8 cellular contexts compared by ENCODE assay signal in the genomic region with DNA sequence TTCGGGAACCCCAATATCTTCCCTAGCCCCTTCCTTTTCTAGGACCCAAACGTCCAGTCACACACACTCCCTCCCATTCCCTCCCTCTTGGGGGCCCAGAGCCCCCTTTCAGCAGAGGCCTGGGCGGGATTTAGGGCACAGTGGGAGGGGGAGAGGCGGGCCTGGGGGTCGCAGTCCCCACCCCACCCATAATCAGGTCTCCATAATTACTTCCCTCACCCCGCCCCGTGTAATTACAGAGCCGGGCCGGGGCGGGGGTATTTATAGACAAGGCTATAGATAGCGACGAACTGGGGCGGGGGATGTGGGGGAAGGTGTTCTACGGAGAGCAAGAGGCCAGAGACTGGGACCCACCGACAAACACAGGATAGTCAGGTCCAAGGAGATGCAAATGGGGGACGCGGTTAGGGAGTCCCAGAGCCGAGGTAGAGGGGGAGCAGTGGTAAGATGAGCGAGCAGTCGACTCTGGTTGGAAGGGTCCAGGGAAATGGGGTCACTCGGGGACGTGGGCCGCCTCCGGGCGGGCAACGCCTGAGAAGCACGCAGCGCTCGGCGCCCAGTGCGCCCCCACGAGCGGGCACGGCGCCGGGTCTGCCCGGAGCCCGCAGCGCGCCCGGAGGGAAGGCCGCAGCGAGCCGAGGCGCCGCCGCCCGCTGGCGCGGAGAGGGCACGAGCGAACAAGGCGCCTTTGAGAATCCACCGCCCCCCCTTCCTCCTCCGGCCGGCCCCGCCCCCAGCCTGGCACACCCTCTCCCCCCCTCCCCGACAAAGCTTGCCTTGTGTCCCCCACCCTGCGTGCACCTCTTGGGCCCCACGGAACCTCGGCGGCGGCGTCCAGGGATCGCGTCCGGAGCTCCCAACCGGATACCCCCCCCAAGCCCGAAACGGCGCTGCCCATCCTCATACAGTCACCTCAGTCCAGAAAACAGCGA. TPM values are rescaled to one million over a fixed set of nuclear protein-coding genes. Genes with fewer than 3 reads are reported as not detected.
A peak's percentile ranks its signal among the peaks of the same experiment; 100 is the strongest.
DNase-seq lines count a peak whose midpoint lies in the region; ATAC-seq, FAIRE-seq and TF ChIP-seq lines count a peak whose summit lies in the region.

No MANE protein-coding gene starts in this region.

- TF ChIP-seq POLR2A in HepG2 (IDR thresholded peaks at IDR 0.05; ENCODE audit: insufficient read depth in 1 of 2, low read depth in 2 of 2, low read length in 2 of 2), result no peak

- ATAC-seq in HepG2, result no peak

- peaks cover 19 to 34% of the 10 kb centered on the region in 2 experiments for H3K36me3 ChIP-seq in HepG2 (replicated peaks in 1 of 2; ENCODE audit: control insufficient read depth in 1 of 2, insufficient read depth in 2 of 2, low read length in 2 of 2)
- H3K36me3 ChIP-seq in stomach smooth muscle (ENCODE audit: control insufficient read depth in 2 of 2, insufficient read depth in 2 of 2, low read length in 2 of 2), result peaks cover 24 to 31% of the 10 kb centered on the region in 2 donors
- H3K36me3 ChIP-seq in Karpas-422 (ENCODE audit: insufficient read depth, low read length), result peaks cover 23% of the 10 kb centered on the region

- H3K27me3 ChIP-seq in HepG2 (ENCODE audit: control insufficient read depth in 1 of 2, insufficient read depth in 2 of 2, low read length in 2 of 2), result peaks cover 0 to 15% of the 10 kb centered on the region in 2 experiments; a peak in 1 of 5 replicates
- H3K27me3 ChIP-seq in stomach smooth muscle (ENCODE audit: control insufficient read depth in 1 of 2, insufficient read depth in 2 of 2, low read length in 2 of 2), result peaks cover 18 to 21% of the 10 kb centered on the region in 2 donors
- H3K27me3 ChIP-seq in Karpas-422 (ENCODE audit: low read length), result no peaks in the 10 kb centered on the region

- H3K9me2 ChIP-seq in Karpas-422 (replicated peaks; ENCODE audit: insufficient read depth, low read length), result no peaks in the 10 kb centered on the region

- peak overlapping the region; percentile 44 for H3K4me3 ChIP-seq in choroid plexus epithelial cell (ENCODE audit: low read depth, low read length)
- no peak overlapping the region for H3K4me3 ChIP-seq in HepG2 (replicated peaks in 1 of 3; ENCODE audit: insufficient read depth in 1 of 3, low read depth in 2 of 3, low read length in 3 of 3)
- peak overlapping the region; percentile 67 to 72 for H3K4me3 ChIP-seq in stomach smooth muscle (ENCODE audit: low read length in 2 of 2)
- no peak overlapping the region for H3K4me3 ChIP-seq in Karpas-422 (ENCODE audit: low read length)

- DNase-seq in stimulated activated CD4-positive, alpha-beta T cell treated with anti-CD3 and anti-CD28 coated beads, Interleukin-12 subunit alpha, Interleukin-12 subunit beta, amount 100 ng/mL, for 4 hours, result peak; percentile 38
- DNase-seq in stimulated activated CD4-positive, alpha-beta T cell treated with anti-CD3 and anti-CD28 coated beads, Interleukin-1b, Interleukin-23, amount 100 ng/mL, for 48 hours, result no peak
- no peak for DNase-seq in choroid plexus epithelial cell (ENCODE audit: low read depth)
- no peak for DNase-seq in HepG2 (ENCODE audit: low spot score)
- no peak for DNase-seq in LoVo (ENCODE audit: low spot score)
- DNase-seq in KG1 (lab: John Stamatoyannopoulos, UW), result no peak
- DNase-seq in Karpas-422, result no peak

- H3K79me2 ChIP-seq in HepG2 (ENCODE audit: insufficient read depth, low read length) (no peaks in the 10 kb centered on the region), Karpas-422 (ENCODE audit: low read length) (peaks cover 5% of the 10 kb centered on the region; the same call in 1 of the 2 replicates)

- 92% methylated on average over 70 of the region's 72 CpGs for WGBS in HepG2 (ENCODE audit: low lambda C conversion rate)

- no peaks in the 10 kb centered on the region for H3K9me3 ChIP-seq in HepG2 (ENCODE audit: low read length)
- H3K9me3 ChIP-seq in stomach smooth muscle (ENCODE audit: control insufficient read depth in 2 of 2, low read length in 2 of 2), result no peaks in the 10 kb centered on the region
- H3K9me3 ChIP-seq in Karpas-422 (ENCODE audit: low read length), result no peaks in the 10 kb centered on the region

- H4K20me1 ChIP-seq in HepG2 (ENCODE audit: insufficient read depth, low read length) (peaks cover 11% of the 10 kb centered on the region), Karpas-422 (ENCODE audit: insufficient read depth, low read depth, low read length) (no peaks in the 10 kb centered on the region)

- POLR2A ChIA-PET in HepG2 (lab: Yijun Ruan, JAX), result interaction anchor here (1.6 kb wide), 1 partner anchor 16 kb away, joined by 5 read pairs; the partner anchor contains the start of gene RING1

- no peak overlapping the region for H3K9ac ChIP-seq in HepG2 (ENCODE audit: insufficient read depth, low read depth, low read length)
- H3K9ac ChIP-seq in stomach smooth muscle (ENCODE audit: low read length in 2 of 2), result peak overlapping the region; percentile 60 to 63
- no peak overlapping the region for H3K9ac ChIP-seq in Karpas-422 (ENCODE audit: low read length)

- no peak overlapping the region for H3K4me2 ChIP-seq in HepG2 (ENCODE audit: low read depth, low read length)
- no peak overlapping the region for H3K4me2 ChIP-seq in Karpas-422 (ENCODE audit: low read depth, low read length, poor library complexity, severe bottlenecking)

- intact Hi-C loops in HepG2 (cut with micrococcal nuclease; ENCODE audit: unreplicated experiment), result no loop called here

- no peak for TF ChIP-seq CTCF in choroid plexus epithelial cell (conservative IDR thresholded peaks at IDR 0.05; ENCODE audit: low read depth, low read length)
- TF ChIP-seq CTCF in HepG2 (CRISPR knock-in tag; IDR thresholded peaks at IDR 0.05), result no peak

- H2AFZ ChIP-seq in HepG2 (ENCODE audit: low read length), result no peak overlapping the region
- H2AFZ ChIP-seq in Karpas-422 (ENCODE audit: low read length), result no peak overlapping the region

- no TSS peak for BruUV-seq in HepG2 (replicated peaks; lab: Mats Ljungman, UMichigan)

- H3K4me1 ChIP-seq in HepG2 (ENCODE audit: insufficient read depth, low read length) (peaks cover 45% of the 10 kb centered on the region), stomach smooth muscle (ENCODE audit: control insufficient read depth, insufficient read depth, low read length) (peaks cover 19% of the 10 kb centered on the region), Karpas-422 (ENCODE audit: low read length) (peaks cover 8% of the 10 kb centered on the region)

- H3K27ac ChIP-seq in HepG2 (ENCODE audit: extremely low read length, insufficient read depth, low read length) (no peak overlapping the region), stomach smooth muscle (ENCODE audit: low read length) (peak overlapping the region; percentile 41), Karpas-422 (ENCODE audit: low read length) (no peak overlapping the region)

- FAIRE-seq in HepG2 (lab: Jason Lieb, UNC), result no peak

- TF ChIP-seq EP300 in HepG2 (IDR thresholded peaks at IDR 0.05; ENCODE audit: low read depth in 2 of 2, low read length in 2 of 2) (no peak), HepG2 (CRISPR knock-in tag; IDR thresholded peaks at IDR 0.05; ENCODE audit: borderline replicate concordance) (no peak)

- no peak for TF ChIP-seq RAD21 in HepG2 (CRISPR knock-in tag; IDR thresholded peaks at IDR 0.05)

- CTCF ChIA-PET in HepG2 (lab: Yijun Ruan, JAX; ENCODE audit: low intra/inter-chr PET ratio, low total read pairs), result no interaction called here

- in situ Hi-C loops in HepG2 (cut with HindIII; ENCODE audit: extremely low pct_ligation_motif_present, low pct_unique_long_range_greater_than_20kb), result no loop called here

RNA-seq across cellular contexts. Expression of gene COL11A2, which starts 0.7 kb away (rescaled TPM):
- 0.29 and 0.55 TPM in 2 replicates for total RNA-seq in HepG2 (2016; rRNA removed; fragmentation: Illumina TruSeq; extraction: Trizol)
- total RNA-seq in HepG2 (2016; cell fraction: cytosol; rRNA removed; fragmentation: Illumina TruSeq; extraction: Trizol; ENCODE audit: low read depth), result 0.10 TPM in 1 of 2 replicates, not detected in the other
- 0.12 and 0.67 TPM in 2 replicates for total RNA-seq in HepG2 (2016; cell fraction: insoluble cytoplasmic fraction; rRNA removed; fragmentation: Illumina TruSeq; extraction: Trizol)
- 0.45 TPM in 1 of 2 replicates, not detected in the other for total RNA-seq in HepG2 (2016; cell fraction: membrane; rRNA removed; fragmentation: Illumina TruSeq; extraction: Trizol)
- total RNA-seq in HepG2 (2016; cell fraction: nucleus; rRNA removed; fragmentation: Illumina TruSeq; extraction: Trizol), result 1.0 and 1.1 TPM in 2 replicates
- 0.55 and 0.73 TPM in 2 replicates for polyA plus RNA-seq in HepG2 (2011; rRNA removed)
- polyA plus RNA-seq in HepG2 (2011; cell fraction: cytosol; rRNA removed), result 0.13 and 0.18 TPM in 2 replicates
- polyA plus RNA-seq in HepG2 (2011; cell fraction: nucleus; rRNA removed), result 5.9 and 6.2 TPM in 2 replicates
- polyA plus RNA-seq in HepG2 (2012), result 0.97 and 1.9 TPM in 2 replicates
- 0.21 and 0.24 TPM in 2 replicates for polyA plus RNA-seq in HepG2 (2016; cell fraction: cytosol; fragmentation: Illumina TruSeq; extraction: Trizol; ENCODE audit: low read depth)
- polyA plus RNA-seq in HepG2 (2016; cell fraction: insoluble cytoplasmic fraction; fragmentation: Illumina TruSeq; extraction: Trizol; ENCODE audit: low read depth), result 0.15 and 0.42 TPM in 2 replicates
- polyA plus RNA-seq in HepG2 (2016; cell fraction: membrane; fragmentation: Illumina TruSeq; extraction: Trizol; ENCODE audit: low read depth), result 0.21 TPM in 2 replicates
- 3.7 and 4.5 TPM in 2 replicates for polyA plus RNA-seq in HepG2 (2016; cell fraction: nucleus; fragmentation: Illumina TruSeq; extraction: Trizol; ENCODE audit: insufficient read depth, low read depth)
- polyA minus RNA-seq in HepG2 (2011; rRNA and poly(A)+ RNA removed; ENCODE audit: low replicate concordance), result 0.20 and 1.1 TPM in 2 replicates
- polyA minus RNA-seq in HepG2 (2011; cell fraction: cytosol; rRNA and poly(A)+ RNA removed), result 0.44 TPM in 1 of 2 replicates, not detected in the other
- polyA minus RNA-seq in HepG2 (2011; cell fraction: nucleus; rRNA and poly(A)+ RNA removed), result 0.52 and 0.75 TPM in 2 replicates
- total RNA-seq in Karpas-422 (2014; rRNA removed; shearing (Covaris generic); ENCODE audit: low replicate concordance), result 0.41 and 1.0 TPM in 2 replicates

RNA-seq across cellular contexts. Expression of gene RXRB, which starts 7.5 kb away (rescaled TPM):
- 21.2 and 26.7 TPM in 2 replicates for total RNA-seq in HepG2 (2016; rRNA removed; fragmentation: Illumina TruSeq; extraction: Trizol)
- total RNA-seq in HepG2 (2016; cell fraction: cytosol; rRNA removed; fragmentation: Illumina TruSeq; extraction: Trizol; ENCODE audit: low read depth), result 7.7 and 9.8 TPM in 2 replicates
- total RNA-seq in HepG2 (2016; cell fraction: insoluble cytoplasmic fraction; rRNA removed; fragmentation: Illumina TruSeq; extraction: Trizol), result 20.4 and 25.8 TPM in 2 replicates
- 11.0 and 11.2 TPM in 2 replicates for total RNA-seq in HepG2 (2016; cell fraction: membrane; rRNA removed; fragmentation: Illumina TruSeq; extraction: Trizol)
- 24.9 and 30.1 TPM in 2 replicates for total RNA-seq in HepG2 (2016; cell fraction: nucleus; rRNA removed; fragmentation: Illumina TruSeq; extraction: Trizol)
- polyA plus RNA-seq in HepG2 (2011; rRNA removed), result 55.7 and 62.8 TPM in 2 replicates
- 21.7 and 25.1 TPM in 2 replicates for polyA plus RNA-seq in HepG2 (2011; cell fraction: cytosol; rRNA removed)
- polyA plus RNA-seq in HepG2 (2011; cell fraction: nucleus; rRNA removed), result 251 and 306 TPM in 2 replicates
- 33.2 and 34.8 TPM in 2 replicates for polyA plus RNA-seq in HepG2 (2012)
- 3.4 and 3.5 TPM in 2 replicates for polyA plus RNA-seq in HepG2 (2016; cell fraction: cytosol; fragmentation: Illumina TruSeq; extraction: Trizol; ENCODE audit: low read depth)
- polyA plus RNA-seq in HepG2 (2016; cell fraction: insoluble cytoplasmic fraction; fragmentation: Illumina TruSeq; extraction: Trizol; ENCODE audit: low read depth), result 18.6 and 21.0 TPM in 2 replicates
- polyA plus RNA-seq in HepG2 (2016; cell fraction: membrane; fragmentation: Illumina TruSeq; extraction: Trizol; ENCODE audit: low read depth), result 8.2 and 8.4 TPM in 2 replicates
- polyA plus RNA-seq in HepG2 (2016; cell fraction: nucleus; fragmentation: Illumina TruSeq; extraction: Trizol; ENCODE audit: insufficient read depth, low read depth), result 78.6 and 88.5 TPM in 2 replicates
- polyA minus RNA-seq in HepG2 (2011; rRNA and poly(A)+ RNA removed; ENCODE audit: low replicate concordance), result 62.6 and 66.8 TPM in 2 replicates
- 16.9 and 17.9 TPM in 2 replicates for polyA minus RNA-seq in HepG2 (2011; cell fraction: cytosol; rRNA and poly(A)+ RNA removed)
- 41.4 and 51.2 TPM in 2 replicates for polyA minus RNA-seq in HepG2 (2011; cell fraction: nucleus; rRNA and poly(A)+ RNA removed)
- 26.2 and 31.1 TPM in 2 replicates for total RNA-seq in Karpas-422 (2014; rRNA removed; shearing (Covaris generic); ENCODE audit: low replicate concordance)

RNA-seq across cellular contexts. Expression of gene SLC39A7, which starts 7.7 kb away (rescaled TPM):
- total RNA-seq in HepG2 (2016; rRNA removed; fragmentation: Illumina TruSeq; extraction: Trizol), result 127 and 229 TPM in 2 replicates
- total RNA-seq in HepG2 (2016; cell fraction: cytosol; rRNA removed; fragmentation: Illumina TruSeq; extraction: Trizol; ENCODE audit: low read depth), result 25.4 and 28.2 TPM in 2 replicates
- total RNA-seq in HepG2 (2016; cell fraction: insoluble cytoplasmic fraction; rRNA removed; fragmentation: Illumina TruSeq; extraction: Trizol), result 117 and 245 TPM in 2 replicates
- 69.2 and 73.5 TPM in 2 replicates for total RNA-seq in HepG2 (2016; cell fraction: membrane; rRNA removed; fragmentation: Illumina TruSeq; extraction: Trizol)
- 168 and 183 TPM in 2 replicates for total RNA-seq in HepG2 (2016; cell fraction: nucleus; rRNA removed; fragmentation: Illumina TruSeq; extraction: Trizol)
- polyA plus RNA-seq in HepG2 (2011; rRNA removed), result 142 and 181 TPM in 2 replicates
- 156 and 173 TPM in 2 replicates for polyA plus RNA-seq in HepG2 (2011; cell fraction: cytosol; rRNA removed)
- polyA plus RNA-seq in HepG2 (2011; cell fraction: nucleus; rRNA removed), result 155 and 160 TPM in 2 replicates
- polyA plus RNA-seq in HepG2 (2012), result 179 and 194 TPM in 2 replicates
- 25.6 and 28.5 TPM in 2 replicates for polyA plus RNA-seq in HepG2 (2016; cell fraction: cytosol; fragmentation: Illumina TruSeq; extraction: Trizol; ENCODE audit: low read depth)
- polyA plus RNA-seq in HepG2 (2016; cell fraction: insoluble cytoplasmic fraction; fragmentation: Illumina TruSeq; extraction: Trizol; ENCODE audit: low read depth), result 134 and 143 TPM in 2 replicates
- 52.6 and 58.2 TPM in 2 replicates for polyA plus RNA-seq in HepG2 (2016; cell fraction: membrane; fragmentation: Illumina TruSeq; extraction: Trizol; ENCODE audit: low read depth)
- polyA plus RNA-seq in HepG2 (2016; cell fraction: nucleus; fragmentation: Illumina TruSeq; extraction: Trizol; ENCODE audit: insufficient read depth, low read depth), result 338 and 345 TPM in 2 replicates
- polyA minus RNA-seq in HepG2 (2011; rRNA and poly(A)+ RNA removed; ENCODE audit: low replicate concordance), result 85.7 and 161 TPM in 2 replicates
- 54.5 and 56.6 TPM in 2 replicates for polyA minus RNA-seq in HepG2 (2011; cell fraction: cytosol; rRNA and poly(A)+ RNA removed)
- polyA minus RNA-seq in HepG2 (2011; cell fraction: nucleus; rRNA and poly(A)+ RNA removed), result 68.1 and 69.5 TPM in 2 replicates
- total RNA-seq in Karpas-422 (2014; rRNA removed; shearing (Covaris generic); ENCODE audit: low replicate concordance), result 14.0 and 31.9 TPM in 2 replicates

RNA-seq across cellular contexts. Expression of gene HSD17B8, which starts 11.5 kb away (rescaled TPM):
- 12.6 and 13.5 TPM in 2 replicates for total RNA-seq in HepG2 (2016; rRNA removed; fragmentation: Illumina TruSeq; extraction: Trizol)
- total RNA-seq in HepG2 (2016; cell fraction: cytosol; rRNA removed; fragmentation: Illumina TruSeq; extraction: Trizol; ENCODE audit: low read depth), result 2.7 and 4.8 TPM in 2 replicates
- total RNA-seq in HepG2 (2016; cell fraction: insoluble cytoplasmic fraction; rRNA removed; fragmentation: Illumina TruSeq; extraction: Trizol), result 13.4 and 15.0 TPM in 2 replicates
- 5.0 TPM in 2 replicates for total RNA-seq in HepG2 (2016; cell fraction: membrane; rRNA removed; fragmentation: Illumina TruSeq; extraction: Trizol)
- 6.0 and 8.0 TPM in 2 replicates for total RNA-seq in HepG2 (2016; cell fraction: nucleus; rRNA removed; fragmentation: Illumina TruSeq; extraction: Trizol)
- polyA plus RNA-seq in HepG2 (2011; rRNA removed), result 20.1 and 21.6 TPM in 2 replicates
- 25.2 and 35.5 TPM in 2 replicates for polyA plus RNA-seq in HepG2 (2011; cell fraction: cytosol; rRNA removed)
- 57.9 and 67.9 TPM in 2 replicates for polyA plus RNA-seq in HepG2 (2011; cell fraction: nucleus; rRNA removed)
- polyA plus RNA-seq in HepG2 (2012), result 10.8 and 13.9 TPM in 2 replicates
- polyA plus RNA-seq in HepG2 (2016; cell fraction: cytosol; fragmentation: Illumina TruSeq; extraction: Trizol; ENCODE audit: low read depth), result 3.8 and 4.0 TPM in 2 replicates
- 14.2 and 14.6 TPM in 2 replicates for polyA plus RNA-seq in HepG2 (2016; cell fraction: insoluble cytoplasmic fraction; fragmentation: Illumina TruSeq; extraction: Trizol; ENCODE audit: low read depth)
- polyA plus RNA-seq in HepG2 (2016; cell fraction: membrane; fragmentation: Illumina TruSeq; extraction: Trizol; ENCODE audit: low read depth), result 4.5 and 4.8 TPM in 2 replicates
- polyA plus RNA-seq in HepG2 (2016; cell fraction: nucleus; fragmentation: Illumina TruSeq; extraction: Trizol; ENCODE audit: insufficient read depth, low read depth), result 12.8 and 15.0 TPM in 2 replicates
- 12.8 and 27.4 TPM in 2 replicates for polyA minus RNA-seq in HepG2 (2011; rRNA and poly(A)+ RNA removed; ENCODE audit: low replicate concordance)
- polyA minus RNA-seq in HepG2 (2011; cell fraction: cytosol; rRNA and poly(A)+ RNA removed), result 4.9 and 5.1 TPM in 2 replicates
- polyA minus RNA-seq in HepG2 (2011; cell fraction: nucleus; rRNA and poly(A)+ RNA removed), result 4.2 and 5.5 TPM in 2 replicates
- 15.5 and 26.2 TPM in 2 replicates for total RNA-seq in Karpas-422 (2014; rRNA removed; shearing (Covaris generic); ENCODE audit: low replicate concordance)

RNA-seq across cellular contexts. Expression of gene RING1, which starts 15.4 kb away (rescaled TPM):
- 19.8 and 23.9 TPM in 2 replicates for total RNA-seq in HepG2 (2016; rRNA removed; fragmentation: Illumina TruSeq; extraction: Trizol)
- 10.0 and 10.7 TPM in 2 replicates for total RNA-seq in HepG2 (2016; cell fraction: cytosol; rRNA removed; fragmentation: Illumina TruSeq; extraction: Trizol; ENCODE audit: low read depth)
- total RNA-seq in HepG2 (2016; cell fraction: insoluble cytoplasmic fraction; rRNA removed; fragmentation: Illumina TruSeq; extraction: Trizol), result 18.4 and 25.4 TPM in 2 replicates
- 17.3 and 21.2 TPM in 2 replicates for total RNA-seq in HepG2 (2016; cell fraction: membrane; rRNA removed; fragmentation: Illumina TruSeq; extraction: Trizol)
- total RNA-seq in HepG2 (2016; cell fraction: nucleus; rRNA removed; fragmentation: Illumina TruSeq; extraction: Trizol), result 12.2 and 16.1 TPM in 2 replicates
- 33.6 and 42.9 TPM in 2 replicates for polyA plus RNA-seq in HepG2 (2011; rRNA removed)
- polyA plus RNA-seq in HepG2 (2011; cell fraction: cytosol; rRNA removed), result 23.2 and 29.0 TPM in 2 replicates
- polyA plus RNA-seq in HepG2 (2011; cell fraction: nucleus; rRNA removed), result 93.0 and 104 TPM in 2 replicates
- 32.2 and 34.6 TPM in 2 replicates for polyA plus RNA-seq in HepG2 (2012)
- 14.4 and 19.7 TPM in 2 replicates for polyA plus RNA-seq in HepG2 (2016; cell fraction: cytosol; fragmentation: Illumina TruSeq; extraction: Trizol; ENCODE audit: low read depth)
- 31.5 and 40.1 TPM in 2 replicates for polyA plus RNA-seq in HepG2 (2016; cell fraction: insoluble cytoplasmic fraction; fragmentation: Illumina TruSeq; extraction: Trizol; ENCODE audit: low read depth)
- 23.8 and 28.0 TPM in 2 replicates for polyA plus RNA-seq in HepG2 (2016; cell fraction: membrane; fragmentation: Illumina TruSeq; extraction: Trizol; ENCODE audit: low read depth)
- 56.0 and 58.2 TPM in 2 replicates for polyA plus RNA-seq in HepG2 (2016; cell fraction: nucleus; fragmentation: Illumina TruSeq; extraction: Trizol; ENCODE audit: insufficient read depth, low read depth)
- 22.4 and 30.2 TPM in 2 replicates for polyA minus RNA-seq in HepG2 (2011; rRNA and poly(A)+ RNA removed; ENCODE audit: low replicate concordance)
- polyA minus RNA-seq in HepG2 (2011; cell fraction: cytosol; rRNA and poly(A)+ RNA removed), result 10.9 and 13.5 TPM in 2 replicates
- 8.4 and 9.9 TPM in 2 replicates for polyA minus RNA-seq in HepG2 (2011; cell fraction: nucleus; rRNA and poly(A)+ RNA removed)
- 14.2 and 38.7 TPM in 2 replicates for total RNA-seq in Karpas-422 (2014; rRNA removed; shearing (Covaris generic); ENCODE audit: low replicate concordance)

Comparison
In these comparisons a context has a peak if more than half of its experiments do, and no peak if none do; other contexts are left out.
1. H3K4me3 ChIP-seq: peak in choroid plexus epithelial cell (single experiment) and stomach smooth muscle (2 of 2); none in HepG2 (0 of 3) and Karpas-422 (single experiment).
2. H3K9ac ChIP-seq: peak in stomach smooth muscle (2 of 2); none in HepG2 (single experiment) and Karpas-422 (single experiment).